10 cellular contexts compared by ENCODE assay signal in the genomic region with DNA sequence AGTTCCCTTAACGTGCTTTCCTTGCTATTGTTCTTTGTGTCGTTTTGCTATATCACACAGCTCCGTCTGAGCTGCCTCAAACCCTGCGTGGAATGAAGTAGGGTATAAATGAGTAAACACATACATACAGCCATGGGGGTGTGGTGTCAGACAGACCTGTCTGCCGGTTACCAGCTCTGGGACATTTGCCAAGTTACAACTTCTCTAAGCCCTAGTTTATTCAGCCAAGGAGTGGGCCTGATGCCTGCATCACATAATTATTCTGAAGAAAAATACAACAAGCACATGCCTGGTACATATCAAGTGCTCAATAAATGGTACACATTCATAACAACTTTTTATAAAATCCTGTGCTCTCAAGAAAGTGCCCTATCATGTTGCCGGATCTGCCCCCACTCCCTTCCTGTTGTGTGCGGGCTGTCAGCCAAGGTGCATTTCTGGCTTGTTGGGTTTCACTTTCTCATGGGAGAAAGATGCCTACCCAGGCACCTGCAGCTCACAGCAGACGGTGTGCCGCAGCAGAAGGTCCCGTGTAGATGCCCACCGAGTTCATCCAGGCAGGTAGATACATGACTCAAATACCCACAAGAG. TPM values are rescaled to one million over a fixed set of nuclear protein-coding genes. Genes with fewer than 3 reads are reported as not detected.
DNase-seq lines count a peak whose midpoint lies in the region; ATAC-seq and TF ChIP-seq lines count a peak whose summit lies in the region.
"Had no signal": no experiment of that assay in that cellular context is flagged by ENCODE, and none has a peak within 500 bp of the region (broad histone marks: within the 10 kb centered on the region; RNA-seq: fewer than 3 reads in every experiment).

No MANE protein-coding gene starts in this region.

- no peak for TF ChIP-seq CTCF in lung (IDR thresholded peaks at IDR 0.05; ENCODE audit: control extremely low read depth, extremely low read depth)
- TF ChIP-seq CTCF in suprapubic skin (IDR thresholded peaks at IDR 0.05), result no peak
- no peak for TF ChIP-seq CTCF in brain microvascular endothelial cell (IDR thresholded peaks at IDR 0.05; ENCODE audit: low read depth, low read length, missing control alignments)

- H3K4me1 Mint-ChIP-seq in activated T-cell treated with anti-CD3 and anti-CD28 coated beads, Interleukin-2, amount 50 U/mL, for 4 hours (ENCODE audit: low read depth), result peaks cover 63% of the 10 kb centered on the region

- H3K36me3 ChIP-seq in lung (ENCODE audit: control insufficient read depth in 2 of 2, insufficient read depth in 2 of 2, low read length in 2 of 2) (no peaks in the 10 kb centered on the region), suprapubic skin (no peaks in the 10 kb centered on the region), brain microvascular endothelial cell (replicated peaks) (no peaks in the 10 kb centered on the region)
- H3K36me3 ChIP-seq: neutrophil had no signal

- TF ChIP-seq EP300 in suprapubic skin (IDR thresholded peaks at IDR 0.05), result no peak

- ATAC-seq in GM18868 (IDR thresholded peaks at IDR 0.05; ENCODE audit: unreplicated experiment), result peak; percentile 84
- peak; percentile 75 for ATAC-seq in HG02981 (IDR thresholded peaks at IDR 0.05; ENCODE audit: unreplicated experiment)
- peak; percentile 86 to 91 for ATAC-seq in activated T-cell treated with anti-CD3 and anti-CD28 coated beads, Interleukin-2, amount 50 U/mL, for 4 hours
- ATAC-seq in lung (ENCODE audit: insufficient read depth, low FRiP score), result no peak
- ATAC-seq in GM19455 (IDR thresholded peaks at IDR 0.05; ENCODE audit: unreplicated experiment), result no peak
- ATAC-seq: Panc1 had no signal

- no peaks in the 10 kb centered on the region for H3K9me3 Mint-ChIP-seq in activated T-cell treated with anti-CD3 and anti-CD28 coated beads, Interleukin-2, amount 50 U/mL, for 4 hours

- peaks cover 0 to 16% of the 10 kb centered on the region in 2 donors for H3K4me1 ChIP-seq in lung (ENCODE audit: control insufficient read depth in 2 of 2, insufficient read depth in 2 of 2, low read length in 2 of 2)
- peaks cover 25% of the 10 kb centered on the region for H3K4me1 ChIP-seq in suprapubic skin

- H3K27me3 ChIP-seq in lung (ENCODE audit: control insufficient read depth, insufficient read depth) (no peaks in the 10 kb centered on the region), suprapubic skin (no peaks in the 10 kb centered on the region), brain microvascular endothelial cell (replicated peaks) (peaks cover under 1% of the 10 kb centered on the region)
- H3K27me3 ChIP-seq: neutrophil had no signal

- H3K27ac ChIP-seq in lung (ENCODE audit: low read depth in 1 of 2, low read length in 1 of 2) (peak overlapping the region in 1 of 2 donors; percentile 79), suprapubic skin (peak overlapping the region; percentile 66), brain microvascular endothelial cell (no peak overlapping the region)
- H3K27ac ChIP-seq: neutrophil had no signal

- no peaks in the 10 kb centered on the region for H3K27me3 Mint-ChIP-seq in activated T-cell treated with anti-CD3 and anti-CD28 coated beads, Interleukin-2, amount 50 U/mL, for 4 hours (ENCODE audit: low read depth)

- H3K9me3 ChIP-seq in lung (ENCODE audit: control insufficient read depth in 2 of 2, insufficient read depth in 1 of 2, low read length in 1 of 2) (no peaks in the 10 kb centered on the region), suprapubic skin (no peaks in the 10 kb centered on the region)
- H3K9me3 ChIP-seq: neutrophil had no signal

- no peak overlapping the region for H3K4me3 ChIP-seq in lung
- no peak overlapping the region for H3K4me3 ChIP-seq in suprapubic skin
- no peak overlapping the region for H3K4me3 ChIP-seq in brain microvascular endothelial cell (ENCODE audit: low read depth, low read length)

- in situ Hi-C loops in brain microvascular endothelial cell (cut with HindIII; ENCODE audit: low pct_ligation_motif_present, low sequenced_read_pairs), result no loop called here

- DNase-seq in NCI-H774 (lab: John Stamatoyannopoulos, UW) (peak; percentile 55), lung (ENCODE audit: low spot score) (peak; percentile 57), suprapubic skin (ENCODE audit: low spot score in 2 of 2) (no peak), brain microvascular endothelial cell (no peak)
- peak; percentile 55 for DNase-seq in activated T-cell treated with anti-CD3 and anti-CD28 coated beads, Interleukin-2, amount 50 U/mL, for 4 hours

- WGBS in lung, 2 donors, result 20 to 22% methylated on average over 11 of the region's 11 CpGs
- 32% methylated on average over 11 of the region's 11 CpGs for WGBS in suprapubic skin

- H3K4me3 Mint-ChIP-seq in activated T-cell treated with anti-CD3 and anti-CD28 coated beads, Interleukin-2, amount 50 U/mL, for 4 hours, result peak overlapping the region; percentile 77

- H3K36me3 Mint-ChIP-seq in activated T-cell treated with anti-CD3 and anti-CD28 coated beads, Interleukin-2, amount 50 U/mL, for 4 hours (ENCODE audit: insufficient read depth), result no peaks in the 10 kb centered on the region

- no peak for TF ChIP-seq POLR2A in suprapubic skin (IDR thresholded peaks at IDR 0.05)

RNA-seq across cellular contexts. Expression of gene SMPD3, which starts 30.5 kb away (rescaled TPM):
- under 1 TPM; 0.24 to 0.71 (median 0.40) TPM for total RNA-seq in activated T-cell treated with anti-CD3 and anti-CD28 coated beads, Interleukin-2, amount 50 U/mL, for 4 hours
- total RNA-seq in lung (10 to 100 TPM in 1 of 2 donors, 1 to 10 TPM in 1; 6.6 to 13.9 TPM), suprapubic skin (10 to 100 TPM; 26.2 to 64.9 (median 39.9) TPM)
- 1 to 10 TPM; 1.7 to 3.5 TPM for polyA plus RNA-seq in lung

Comparison
In these comparisons a context has a peak if more than half of its experiments do, and no peak if none do; other contexts are left out.
1. ATAC-seq: peak in GM18868 (single experiment), HG02981 (single experiment) and activated T-cell treated with anti-CD3 and anti-CD28 coated beads, Interleukin-2, amount 50 U/mL, for 4 hours (2 of 2); none in lung (single experiment) and GM19455 (single experiment).
2. DNase-seq: peak in NCI-H774 (single experiment), activated T-cell treated with anti-CD3 and anti-CD28 coated beads, Interleukin-2, amount 50 U/mL, for 4 hours (single experiment) and lung (single experiment); none in suprapubic skin (0 of 2) and brain microvascular endothelial cell (single experiment).
3. RNA of gene SMPD3, which starts 30.5 kb away (total RNA-seq): 26.2 to 64.9 TPM in suprapubic skin and 6.6 to 13.9 TPM in lung; 0.24 to 0.71 TPM in activated T-cell treated with anti-CD3 and anti-CD28 coated beads, Interleukin-2, amount 50 U/mL, for 4 hours; every median in the first group is over 4 times any median in the second.